In genomic region chr16:79599837-79600635, GRCh38 we compare ENCODE assay signal across 9 cellular contexts. TPM values are rescaled to one million over a fixed set of nuclear protein-coding genes. Genes with fewer than 3 reads are reported as not detected.
DNase-seq lines count a peak whose midpoint lies in the region; ATAC-seq and TF ChIP-seq lines count a peak whose summit lies in the region.
"Had no signal": no experiment of that assay in that cellular context is flagged by ENCODE, and none has a peak within 500 bp of the region (broad histone marks: within the 10 kb centered on the region; RNA-seq: fewer than 3 reads in every experiment).

No MANE protein-coding gene starts in this region.

- H3K27ac ChIP-seq in CD4-positive, alpha-beta memory T cell (ENCODE audit: low read depth, low read length): peak overlapping the region; percentile 65

- in situ Hi-C loops in astrocyte of the spinal cord (cut with HindIII; ENCODE audit: low sequenced_read_pairs): no loop called here

- peaks cover 22% of the 10 kb centered on the region for H3K4me1 ChIP-seq in CD4-positive, alpha-beta memory T cell (ENCODE audit: insufficient read depth, low read length)

- ATAC-seq in HG02610 (IDR thresholded peaks at IDR 0.05; ENCODE audit: unreplicated experiment) (peak; percentile 32), HG02973 (IDR thresholded peaks at IDR 0.05; ENCODE audit: unreplicated experiment) (no peak)

- H3K4me3 ChIP-seq in CD4-positive, alpha-beta memory T cell (ENCODE audit: low read length in 2 of 2): peak overlapping the region; percentile 57 to 90
- H3K4me3 ChIP-seq in astrocyte of the spinal cord (ENCODE audit: low read depth, low read length): peak overlapping the region; percentile 61

- peaks cover 8 to 38% of the 10 kb centered on the region in 2 donors for H3K36me3 Mint-ChIP-seq in CD4-positive, alpha-beta memory T cell

- H3K4me1 Mint-ChIP-seq in CD4-positive, alpha-beta memory T cell: peaks cover 19 to 60% (median 33%) of the 10 kb centered on the region in 4 donors

- CTCF ChIA-PET in CD4-positive, alpha-beta memory T cell (lab: Charles Lee; ENCODE audit: partially characterized antibody): interaction anchor here (0.7 to 3.4 kb wide), 18 partner anchors 9 to 1500 kb away, joined by 3 to 19 read pairs (median 4); partner anchors contain the start of gene WWOX

- peak overlapping the region; percentile 95 to 99 (median 97) for H3K27ac Mint-ChIP-seq in CD4-positive, alpha-beta memory T cell

- TF ChIP-seq CTCF in astrocyte of the spinal cord (IDR thresholded peaks at IDR 0.05; ENCODE audit: low read depth, low read length): no peak

- H3K36me3 ChIP-seq in CD4-positive, alpha-beta memory T cell (ENCODE audit: insufficient read depth, low read length): no peaks in the 10 kb centered on the region

- H3K4me3 Mint-ChIP-seq in CD4-positive, alpha-beta memory T cell: peak overlapping the region; percentile 95 to 99 (median 98)

- intact Hi-C loops in CD4-positive, alpha-beta memory T cell (cut with micrococcal nuclease): loop anchor here (1.0 to 10.0 kb wide), 10 partner anchors 172 to 1501 kb away; partner anchors contain the start of genes CENPN, CMC2, DYNLRB2 and WWOX

- peak in 1 of 5 donors; percentile 68 for DNase-seq in CD4-positive, alpha-beta memory T cell
- DNase-seq in RPMI7951 (ENCODE audit: low read depth) (peak; percentile 46), astrocyte of the spinal cord (ENCODE audit: low read depth, low spot score) (peak; percentile 42), hippocampal formation (lab: John Stamatoyannopoulos, UW) (peak; percentile 42 to 72), putamen (ENCODE audit: low spot score) (peak; percentile 49), RKO (ENCODE audit: low spot score) (no peak)

- no peaks in the 10 kb centered on the region for H3K27me3 ChIP-seq in CD4-positive, alpha-beta memory T cell (ENCODE audit: insufficient read depth, low read length)

- POLR2A ChIA-PET in CD4-positive, alpha-beta memory T cell (lab: Charles Lee; ENCODE audit: partially characterized antibody): interaction anchor here (0.8 to 6.7 kb wide), 41 partner anchors 7 to 1502 kb away, joined by 3 to 104 read pairs (median 6); no protein-coding TSS in a partner anchor

- H3K9me3 Mint-ChIP-seq in CD4-positive, alpha-beta memory T cell: peaks cover 0 to 9% (median 0%) of the 10 kb centered on the region in 8 donors

- H3K9me3 ChIP-seq in CD4-positive, alpha-beta memory T cell (ENCODE audit: control insufficient read depth in 1 of 2, low read length in 2 of 2): no peaks in the 10 kb centered on the region

- H3K27me3 Mint-ChIP-seq in CD4-positive, alpha-beta memory T cell: no peaks in the 10 kb centered on the region

RNA-seq across cellular contexts. Expression of gene MAF, which starts 0.5 kb away (rescaled TPM):
- total RNA-seq in CD4-positive, alpha-beta memory T cell: 10 to 100 TPM; 73.8 to 79.4 TPM
- 1 to 10 TPM; 1.1 to 4.7 TPM for polyA plus RNA-seq in CD4-positive, alpha-beta memory T cell
- 0.48 and 0.88 TPM in 2 replicates for total RNA-seq in RPMI7951 (2014; rRNA removed; shearing (Covaris generic))
- total RNA-seq: HT1080 had no signal

Comparison
In these comparisons a context has a peak if more than half of its experiments do, and no peak if none do; other contexts are left out.
1. RNA of gene MAF, which starts 0.5 kb away (total RNA-seq): 73.8 to 79.4 TPM in CD4-positive, alpha-beta memory T cell; 0.48 to 0.88 TPM in RPMI7951; every median in the first group is over 10 times any median in the second.